Comparison of ENCODE assay signal across 31 cellular contexts in genomic region chr3:81470416-81470978, GRCh38.
DNase-seq lines count a peak whose midpoint lies in the region; ATAC-seq, FAIRE-seq and TF ChIP-seq lines count a peak whose summit lies in the region.
"Had no signal": no experiment of that assay in that cellular context is flagged by ENCODE, and none has a peak within 500 bp of the region (broad histone marks: within the 10 kb centered on the region; RNA-seq: fewer than 3 reads in every experiment).

No MANE protein-coding gene starts in this region.

- H3K27me3 ChIP-seq in GM12878 (replicated peaks in 1 of 2; ENCODE audit: control insufficient read depth in 2 of 2, insufficient read depth in 2 of 2, low read length in 1 of 2) (no peaks in the 10 kb centered on the region), pancreas (no peaks in the 10 kb centered on the region)
- H3K27me3 ChIP-seq: SJSA1 had no signal

- no peak for TF ChIP-seq CTCF in GM12878 (IDR thresholded peaks at IDR 0.05 in 2 of 3, conservative IDR thresholded peaks at IDR 0.05 in 1 of 3; ENCODE audit: control insufficient read depth in 2 of 3, extremely low read depth in 1 of 3, insufficient read depth in 1 of 3, low read depth in 3 of 3, low read length in 3 of 3)
- no peak for TF ChIP-seq CTCF in pancreas (IDR thresholded peaks at IDR 0.05)

- DNase-seq in GM12878 (ENCODE audit: low read depth, low spot score) (no peak), pancreas (no peak), NCI-H1930 (lab: John Stamatoyannopoulos, UW) (no peak), SW480 (ENCODE audit: low spot score) (no peak)
- DNase-seq in activated CD4-positive, alpha-beta T cell treated with anti-CD3 and anti-CD28 coated beads, Interleukin-2, amount 10 ng/mL, durations not matched to agents 24 days and 14 days = no peak
- DNase-seq: C1 segment of cervical spinal cord; CD4-positive, alpha-beta memory T cell; COR-L47; DMS 273 treated with DMSO at 0.1 percent for 48 hours; DMS79; EL; GDM1; HCEC 1CT; Kasumi-1; NCI-H1105 treated with DMSO at 0.1 percent for 48 hours; NCI-H1694; NCI-H2227 treated with DMSO at 0.1 percent for 48 hours; NCI-H510A; PC-9; Right ventricle myocardium superior; RPMI8226; T-cell had no signal

- SMC1A ChIA-PET in GM12878 (lab: Charles Lee; ENCODE audit: uncharacterized antibody, unreplicated experiment) = no interaction called here

- no peak overlapping the region for H3K9ac ChIP-seq in GM12878 (ENCODE audit: control insufficient read depth, insufficient read depth, low read length)

- no peaks in the 10 kb centered on the region for H3K27me3 Mint-ChIP-seq in activated CD4-positive, alpha-beta T cell treated with anti-CD3 and anti-CD28 coated beads, Interleukin-2, amount 10 ng/mL, durations not matched to agents 24 days and 14 days
- H3K27me3 Mint-ChIP-seq: CD4-positive, alpha-beta memory T cell had no signal

- in situ Hi-C loops in GM12878 (cut with MboI) = no loop called here

- BruUV-seq in GM12878 (replicated peaks; lab: Mats Ljungman, UMichigan) = no TSS peak

- RAD21 ChIA-PET in GM12878 (lab: Charles Lee; ENCODE audit: unreplicated experiment) = no interaction called here

- no peak for TF ChIP-seq POLR2A in GM12878 (IDR thresholded peaks at IDR 0.05; ENCODE audit: low read depth, low read length)

- H3K4me1 Mint-ChIP-seq in activated CD4-positive, alpha-beta T cell treated with anti-CD3 and anti-CD28 coated beads, Interleukin-2, amount 10 ng/mL, durations not matched to agents 24 days and 14 days = no peaks in the 10 kb centered on the region
- H3K4me1 Mint-ChIP-seq: CD4-positive, alpha-beta memory T cell; T-cell had no signal

- no peak for FAIRE-seq in GM12878 (lab: Jason Lieb, UNC)
- FAIRE-seq in pancreas (lab: Jason Lieb, UNC) = no peak
- FAIRE-seq: A549, GM12891, H1, HTR-8/SVneo, K562 had no signal

- no peak for TF ChIP-seq EP300 in GM12878 (IDR thresholded peaks at IDR 0.05; ENCODE audit: borderline replicate concordance in 1 of 2, control insufficient read depth in 1 of 2, low read depth in 2 of 2, low read length in 2 of 2)

- ATAC-seq in GM19025 (IDR thresholded peaks at IDR 0.05; ENCODE audit: low read depth, unreplicated experiment) (peak; percentile 46), HG03432 (IDR thresholded peaks at IDR 0.05; ENCODE audit: unreplicated experiment) (peak; percentile 61), GM12878 (peak; percentile 42; the same call in 2 of the 3 replicates), pancreas (peak in 3 of 4 donors; percentile 28 to 57 (median 46)), GM21526 (IDR thresholded peaks at IDR 0.05; ENCODE audit: low FRiP score, unreplicated experiment) (no peak)
- ATAC-seq: A549, K562, T-cell had no signal

- no peak overlapping the region for H2AFZ ChIP-seq in GM12878 (ENCODE audit: control insufficient read depth, low read depth, low read length)
- H2AFZ ChIP-seq: PC-9 had no signal

- WGBS in GM12878 (ENCODE audit: insufficient coverage, insufficient replicate concordance, low lambda C conversion rate, missing lambda C conversion rate) = 44% methylated on average over 3 of the region's 3 CpGs
- WGBS in pancreas, 2 donors = 67 to 68% methylated on average over 3 of the region's 3 CpGs

- no peaks in the 10 kb centered on the region for H3K79me2 ChIP-seq in GM12878 (ENCODE audit: control insufficient read depth, insufficient read depth, low read length)

- H3K9me3 ChIP-seq in GM12878 (replicated peaks; ENCODE audit: control insufficient read depth, insufficient read depth, low read length) (no peaks in the 10 kb centered on the region), pancreas (no peaks in the 10 kb centered on the region)
- H3K9me3 ChIP-seq: A549, SJSA1 had no signal

- CTCF ChIA-PET in GM12878 (lab: Yijun Ruan, JAX) = interaction anchor here (1.1 kb wide), 1 partner anchor 9 kb away, joined by 3 read pairs; no protein-coding TSS in a partner anchor

- TF ChIP-seq RAD21 in GM12878 (IDR thresholded peaks at IDR 0.05; ENCODE audit: insufficient read depth, low read depth, low read length) = no peak

- H3K27ac ChIP-seq in GM12878 (ENCODE audit: control insufficient read depth, insufficient read depth) = no peak overlapping the region
- H3K27ac ChIP-seq in pancreas = no peak overlapping the region
- H3K27ac ChIP-seq: A549, PC-9, SJSA1 had no signal

- no peak overlapping the region for H3K27ac Mint-ChIP-seq in activated CD4-positive, alpha-beta T cell treated with anti-CD3 and anti-CD28 coated beads, Interleukin-2, amount 10 ng/mL, durations not matched to agents 24 days and 14 days
- H3K27ac Mint-ChIP-seq: CD4-positive, alpha-beta memory T cell; T-cell had no signal

- no peak overlapping the region for H3K4me3 ChIP-seq in GM12878
- no peak overlapping the region for H3K4me3 ChIP-seq in pancreas
- H3K4me3 ChIP-seq: A549, K562, PC-9, SJSA1 had no signal

- no peaks in the 10 kb centered on the region for H3K36me3 Mint-ChIP-seq in activated CD4-positive, alpha-beta T cell treated with anti-CD3 and anti-CD28 coated beads, Interleukin-2, amount 10 ng/mL, durations not matched to agents 24 days and 14 days (ENCODE audit: low read depth)
- H3K36me3 Mint-ChIP-seq: CD4-positive, alpha-beta memory T cell; T-cell had no signal

- H3K4me1 ChIP-seq in GM12878 (ENCODE audit: control insufficient read depth, insufficient read depth, low read length) (no peaks in the 10 kb centered on the region), pancreas (no peaks in the 10 kb centered on the region)
- H3K4me1 ChIP-seq: SJSA1 had no signal

- H3K4me3 Mint-ChIP-seq in activated CD4-positive, alpha-beta T cell treated with anti-CD3 and anti-CD28 coated beads, Interleukin-2, amount 10 ng/mL, durations not matched to agents 24 days and 14 days = no peak overlapping the region
- H3K4me3 Mint-ChIP-seq: CD4-positive, alpha-beta memory T cell; T-cell had no signal

- no peaks in the 10 kb centered on the region for H4K20me1 ChIP-seq in GM12878 (ENCODE audit: control insufficient read depth, insufficient read depth)

- no peaks in the 10 kb centered on the region for H3K9me3 Mint-ChIP-seq in activated CD4-positive, alpha-beta T cell treated with anti-CD3 and anti-CD28 coated beads, Interleukin-2, amount 10 ng/mL, durations not matched to agents 24 days and 14 days

- intact Hi-C loops in GM12878 (cut with micrococcal nuclease; ENCODE audit: unreplicated experiment) = no loop called here
- intact Hi-C loops in pancreas (cut with DNase I) = no loop called here
- intact Hi-C loops in activated CD4-positive, alpha-beta T cell treated with anti-CD3 and anti-CD28 coated beads, Interleukin-2, amount 10 ng/mL, durations not matched to agents 24 days and 14 days (cut with micrococcal nuclease) = no loop called here

- H3K36me3 ChIP-seq in GM12878 (ENCODE audit: control insufficient read depth in 2 of 2, insufficient read depth in 2 of 2, low read length in 1 of 2) (no peaks in the 10 kb centered on the region), pancreas (no peaks in the 10 kb centered on the region)
- H3K36me3 ChIP-seq: SJSA1 had no signal

- POLR2A ChIA-PET in GM12878 (lab: Charles Lee) = no interaction called here

- no peak overlapping the region for H3K4me2 ChIP-seq in GM12878 (ENCODE audit: control insufficient read depth, insufficient read depth)
- H3K4me2 ChIP-seq: A549, PC-9 had no signal

TF ChIP-seq in GM12878, 131 proteins besides CTCF, POLR2A, EP300 and RAD21:
- TF ChIP-seq CREB1 (IDR thresholded peaks at IDR 0.05; ENCODE audit: low read depth) (no peak), SIX5 (IDR thresholded peaks at IDR 0.05; ENCODE audit: low read depth, low read length, severe bottlenecking) (no peak), SREBF2 (IDR thresholded peaks at IDR 0.05; ENCODE audit: low read length) (no peak), EED (IDR thresholded peaks at IDR 0.05; ENCODE audit: low read depth) (no peak), ZNF274 (IDR thresholded peaks at IDR 0.05; ENCODE audit: insufficient read depth, insufficient read length) (no peak), CBX3 (IDR thresholded peaks at IDR 0.05; ENCODE audit: borderline replicate concordance, low read depth) (no peak), IKZF1 (conservative IDR thresholded peaks at IDR 0.05) (no peak), RFX5 (IDR thresholded peaks at IDR 0.05; ENCODE audit: low read depth, low read length) (no peak), NRF1 (conservative IDR thresholded peaks at IDR 0.05; ENCODE audit: low read depth, low read length) (no peak), CBFB (IDR thresholded peaks at IDR 0.05; ENCODE audit: low read depth) (no peak)
